8 cellular contexts compared by ENCODE assay signal in the genomic region with DNA sequence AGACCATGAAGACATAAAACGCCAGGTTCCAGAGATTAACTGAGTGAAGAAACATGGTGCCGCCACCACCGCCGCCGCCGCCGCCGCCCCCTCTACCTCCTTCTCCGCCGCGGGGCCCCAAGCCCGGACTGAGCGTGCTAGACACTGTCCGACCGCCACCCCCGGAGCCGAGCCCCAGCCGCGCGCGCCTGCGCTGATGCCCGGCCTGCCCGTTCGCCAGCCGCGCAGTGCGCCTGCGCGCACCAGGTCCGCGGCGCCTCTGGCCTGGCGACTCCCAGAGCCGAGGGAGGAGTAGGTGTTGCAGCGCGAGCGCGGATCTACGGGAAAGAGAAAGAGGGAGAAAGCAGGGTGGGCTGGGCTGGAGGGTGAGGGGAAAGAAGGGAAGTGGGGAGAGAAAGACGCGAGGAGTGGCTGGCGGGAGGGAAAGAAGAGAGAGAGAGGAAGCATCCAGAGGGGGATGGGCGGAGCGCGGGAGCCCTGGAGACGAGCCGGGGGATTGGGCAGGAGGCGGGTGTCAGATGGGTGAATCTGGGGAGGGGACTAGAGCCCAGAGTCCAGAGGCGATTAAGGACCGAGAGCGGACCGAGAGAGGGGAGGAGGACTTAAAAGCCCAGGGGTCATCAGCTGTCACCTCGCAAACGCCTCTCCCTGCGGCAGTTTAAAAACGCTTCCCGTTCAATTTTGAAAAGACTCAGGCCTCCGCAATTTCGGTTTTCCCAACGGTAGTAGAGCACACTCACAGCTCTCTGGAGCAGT. TPM values are rescaled to one million over a fixed set of nuclear protein-coding genes. Genes with fewer than 3 reads are reported as not detected.
A peak's percentile ranks its signal among the peaks of the same experiment; 100 is the strongest.
DNase-seq lines count a peak whose midpoint lies in the region; TF ChIP-seq lines count a peak whose summit lies in the region.

A gene with protein sequence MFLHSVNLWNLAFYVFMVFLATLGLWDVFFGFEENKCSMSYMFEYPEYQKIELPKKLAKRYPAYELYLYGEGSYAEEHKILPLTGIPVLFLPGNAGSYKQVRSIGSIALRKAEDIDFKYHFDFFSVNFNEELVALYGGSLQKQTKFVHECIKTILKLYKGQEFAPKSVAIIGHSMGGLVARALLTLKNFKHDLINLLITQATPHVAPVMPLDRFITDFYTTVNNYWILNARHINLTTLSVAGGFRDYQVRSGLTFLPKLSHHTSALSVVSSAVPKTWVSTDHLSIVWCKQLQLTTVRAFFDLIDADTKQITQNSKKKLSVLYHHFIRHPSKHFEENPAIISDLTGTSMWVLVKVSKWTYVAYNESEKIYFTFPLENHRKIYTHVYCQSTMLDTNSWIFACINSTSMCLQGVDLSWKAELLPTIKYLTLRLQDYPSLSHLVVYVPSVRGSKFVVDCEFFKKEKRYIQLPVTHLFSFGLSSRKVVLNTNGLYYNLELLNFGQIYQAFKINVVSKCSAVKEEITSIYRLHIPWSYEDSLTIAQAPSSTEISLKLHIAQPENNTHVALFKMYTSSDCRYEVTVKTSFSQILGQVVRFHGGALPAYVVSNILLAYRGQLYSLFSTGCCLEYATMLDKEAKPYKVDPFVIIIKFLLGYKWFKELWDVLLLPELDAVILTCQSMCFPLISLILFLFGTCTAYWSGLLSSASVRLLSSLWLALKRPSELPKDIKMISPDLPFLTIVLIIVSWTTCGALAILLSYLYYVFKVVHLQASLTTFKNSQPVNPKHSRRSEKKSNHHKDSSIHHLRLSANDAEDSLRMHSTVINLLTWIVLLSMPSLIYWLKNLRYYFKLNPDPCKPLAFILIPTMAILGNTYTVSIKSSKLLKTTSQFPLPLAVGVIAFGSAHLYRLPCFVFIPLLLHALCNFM (minus strand): TSS at position 146 of the 756 bp plus-strand sequence. CDS start 91 bp downstream, at position 55.

- peak within 1 kb of the TSS; percentile 59 for H3K27ac ChIP-seq in temporal lobe (ENCODE audit: low read depth, low read length)

- TF ChIP-seq CTCF in HFF-Myc (IDR thresholded peaks at IDR 0.05; ENCODE audit: low read depth, low read length, missing control alignments): no peak

- H3K4me3 ChIP-seq in HFF-Myc (replicated peaks; ENCODE audit: low read depth, low read length): peak within 1 kb of the TSS; percentile 82

- peak; percentile 78 for DNase-seq in GM04504 (ENCODE audit: low read depth)
- peak; percentile 63 for DNase-seq in HFF-Myc (ENCODE audit: extremely low read depth, low read depth)
- peak; percentile 61 for DNase-seq in MV-4-11 (lab: John Stamatoyannopoulos, UW)
- peak; percentile 99 for DNase-seq in SK-N-DZ (ENCODE audit: low spot score)
- DNase-seq in activated naive CD4-positive, alpha-beta T cell treated with anti-CD3 and anti-CD28 coated beads, Interleukin-2, amount 50 U/mL, for 16 hours: peak; percentile 86
- peak; percentile 90 for DNase-seq in globus pallidus (ENCODE audit: low spot score)
- peak; percentile 89 for DNase-seq in occipital lobe (lab: John Stamatoyannopoulos, UW)

RNA-seq across cellular contexts. Expression of the gene that starts here (rescaled TPM):
- 16.2 and 17.3 TPM in 2 replicates for polyA plus RNA-seq in SK-N-DZ (2014; cell fraction: cytosol; rRNA removed)
- 19.3 and 23.9 TPM in 2 replicates for polyA plus RNA-seq in SK-N-DZ (2014; cell fraction: nucleus; rRNA removed)
- total RNA-seq in occipital lobe (105 TPM), temporal lobe (110 TPM)

Comparison
In these comparisons a context has a peak if more than half of its experiments do, and no peak if none do; other contexts are left out.
1. Peak in every context shown above with its lines: DNase-seq, H3K4me3 ChIP-seq and H3K27ac ChIP-seq.